38 cellular contexts compared by ENCODE assay signal in the genomic region with DNA sequence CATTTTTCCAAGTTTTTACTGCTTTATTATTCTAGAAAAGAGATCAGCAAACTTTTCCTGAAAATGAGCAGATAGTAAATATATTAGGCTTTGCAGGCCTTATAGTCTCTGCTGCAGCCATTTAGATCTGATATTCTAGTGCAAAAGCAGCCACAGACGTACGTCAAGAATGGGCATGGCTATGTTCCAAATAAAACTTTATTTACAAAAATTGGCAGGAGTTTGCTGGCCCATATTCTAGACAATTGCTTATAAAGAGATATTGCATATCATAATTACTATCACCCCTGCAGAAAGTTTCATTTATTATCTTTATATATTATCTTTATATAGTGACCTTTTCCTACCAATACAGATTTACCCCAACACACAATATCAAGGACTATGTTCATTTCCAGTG.
"Had no signal": no experiment of that assay in that cellular context is flagged by ENCODE, and none has a peak within 500 bp of the region (broad histone marks: within the 10 kb centered on the region; RNA-seq: fewer than 3 reads in every experiment).

No MANE protein-coding gene starts in this region.

- H3K4me3 ChIP-seq: adrenal gland, ascending aorta, body of pancreas, breast epithelium, cardiac muscle cell had no signal

- H3K36me3 Mint-ChIP-seq: activated naive CD4-positive, alpha-beta T cell treated with anti-CD3 and anti-CD28 coated beads, Interleukin-2, amount 10 ng/mL, durations not matched to agents 7 days and 5 days; activated naive CD4-positive, alpha-beta T cell treated with anti-CD3 and anti-CD28 coated beads, Interleukin-2, amount 50 U/mL, for 24 hours; activated naive CD4-positive, alpha-beta T cell treated with anti-CD3 and anti-CD28 coated beads, Interleukin-2, amount 50 U/mL, for 72 hours; activated naive CD8-positive, alpha-beta T cell treated with anti-CD3 and anti-CD28 coated beads for 36 hours; activated naive CD8-positive, alpha-beta T cell treated with anti-CD3 and anti-CD28 coated beads, Interleukin-2, amount 10 ng/mL, durations not matched to agents 7 days and 5 days had no signal

- H3K27ac Mint-ChIP-seq: activated naive CD4-positive, alpha-beta T cell treated with anti-CD3 and anti-CD28 coated beads for 36 hours; activated naive CD4-positive, alpha-beta T cell treated with anti-CD3 and anti-CD28 coated beads, Interleukin-2, amount 10 ng/mL, durations not matched to agents 7 days and 5 days; activated naive CD4-positive, alpha-beta T cell treated with anti-CD3 and anti-CD28 coated beads, Interleukin-2, amount 50 U/mL, for 24 hours; activated naive CD4-positive, alpha-beta T cell treated with anti-CD3 and anti-CD28 coated beads, Interleukin-2, amount 50 U/mL, for 72 hours; activated naive CD8-positive, alpha-beta T cell; activated naive CD8-positive, alpha-beta T cell treated with anti-CD3 and anti-CD28 coated beads for 36 hours; activated naive CD8-positive, alpha-beta T cell treated with anti-CD3 and anti-CD28 coated beads, Interleukin-2, amount 10 ng/mL, durations not matched to agents 7 days and 5 days; activated naive CD8-positive, alpha-beta T cell treated with anti-CD3 and anti-CD28 coated beads, Interleukin-2, amount 50 U/mL, for 24 hours; activated T-cell treated with anti-CD3 and anti-CD28 coated beads, Interleukin-2, amount 50 U/mL, for 24 hours; activated T-helper 1 cell treated with anti-CD3 and anti-CD28 coated beads, Interleukin-12 subunit alpha, Interleukin-12 subunit beta, Interleukin-2, Interleukin-4 antibody, amounts not matched to agents 30 ng/mL and 10 ng/mL and 1 ng/mL, durations not matched to agents 14 hours and 24 hours and 36 hours; activated T-helper 17 cell treated with anti-CD3 and anti-CD28 coated beads, Interleukin-2, amount 50 U/mL, for 72 hours; activated T-helper 2 cell treated with anti-CD3 and anti-CD28 coated beads, Interferon-gamma antibody, Interleukin-2, Interleukin-4, amounts not matched to agents 10 μg/mL and 5 μg/mL and 100 μg/mL, durations not matched to agents 14 hours and 24 hours and 36 hours; brain had no signal

- H3K9me3 Mint-ChIP-seq: activated naive CD4-positive, alpha-beta T cell treated with anti-CD3 and anti-CD28 coated beads for 36 hours; activated naive CD4-positive, alpha-beta T cell treated with anti-CD3 and anti-CD28 coated beads, Interleukin-2, amount 10 ng/mL, durations not matched to agents 7 days and 5 days; activated naive CD4-positive, alpha-beta T cell treated with anti-CD3 and anti-CD28 coated beads, Interleukin-2, amount 50 U/mL, for 24 hours; activated naive CD4-positive, alpha-beta T cell treated with anti-CD3 and anti-CD28 coated beads, Interleukin-2, amount 50 U/mL, for 72 hours; activated naive CD8-positive, alpha-beta T cell treated with anti-CD3 and anti-CD28 coated beads for 36 hours; activated naive CD8-positive, alpha-beta T cell treated with anti-CD3 and anti-CD28 coated beads, Interleukin-2, amount 10 ng/mL, durations not matched to agents 7 days and 5 days; activated naive CD8-positive, alpha-beta T cell treated with anti-CD3 and anti-CD28 coated beads, Interleukin-2, amount 50 U/mL, for 24 hours; activated T-cell treated with anti-CD3 and anti-CD28 coated beads, Interleukin-2, amount 50 U/mL, for 24 hours; activated T-cell treated with anti-CD3 and anti-CD28 coated beads, Interleukin-2, amount 50 U/mL, for 4 hours; activated T-helper 1 cell treated with anti-CD3 and anti-CD28 coated beads, Interleukin-12 subunit alpha, Interleukin-12 subunit beta, Interleukin-2, Interleukin-4 antibody, amounts not matched to agents 30 ng/mL and 10 ng/mL and 1 ng/mL, durations not matched to agents 14 hours and 24 hours and 36 hours; activated T-helper 17 cell treated with anti-CD3 and anti-CD28 coated beads, Interleukin-2, amount 50 U/mL, for 72 hours; activated T-helper 2 cell treated with anti-CD3 and anti-CD28 coated beads, Interferon-gamma antibody, Interleukin-2, Interleukin-4, amounts not matched to agents 10 μg/mL and 5 μg/mL and 100 μg/mL, durations not matched to agents 14 hours and 24 hours and 36 hours; brain; central memory CD8-positive, alpha-beta T cell had no signal

- H3K4me1 ChIP-seq: body of pancreas, breast epithelium had no signal

- H3K4me3 Mint-ChIP-seq: activated naive CD4-positive, alpha-beta T cell treated with anti-CD3 and anti-CD28 coated beads for 36 hours; activated naive CD4-positive, alpha-beta T cell treated with anti-CD3 and anti-CD28 coated beads, Interleukin-2, amount 10 ng/mL, durations not matched to agents 7 days and 5 days; activated naive CD4-positive, alpha-beta T cell treated with anti-CD3 and anti-CD28 coated beads, Interleukin-2, amount 50 U/mL, for 24 hours; activated naive CD8-positive, alpha-beta T cell; activated naive CD8-positive, alpha-beta T cell treated with anti-CD3 and anti-CD28 coated beads for 36 hours; activated naive CD8-positive, alpha-beta T cell treated with anti-CD3 and anti-CD28 coated beads, Interleukin-2, amount 10 ng/mL, durations not matched to agents 7 days and 5 days; activated naive CD8-positive, alpha-beta T cell treated with anti-CD3 and anti-CD28 coated beads, Interleukin-2, amount 50 U/mL, for 24 hours; activated T-cell treated with anti-CD3 and anti-CD28 coated beads, Interleukin-2, amount 50 U/mL, for 24 hours; activated T-cell treated with anti-CD3 and anti-CD28 coated beads, Interleukin-2, amount 50 U/mL, for 4 hours; activated T-helper 1 cell treated with anti-CD3 and anti-CD28 coated beads, Interleukin-12 subunit alpha, Interleukin-12 subunit beta, Interleukin-2, Interleukin-4 antibody, amounts not matched to agents 30 ng/mL and 10 ng/mL and 1 ng/mL, durations not matched to agents 14 hours and 24 hours and 36 hours; activated T-helper 17 cell treated with anti-CD3 and anti-CD28 coated beads, Interleukin-2, amount 50 U/mL, for 72 hours; brain; central memory CD8-positive, alpha-beta T cell had no signal

- DNase-seq: activated effector memory CD4-positive, alpha-beta T cell treated with anti-CD3 and anti-CD28 coated beads, Interleukin-2, amount 50 U/mL, for 16 hours; activated effector memory CD4-positive, alpha-beta T cell treated with Interleukin-2 at 50 U/mL for 16 hours; activated gamma-delta T cell; activated gamma-delta T cell treated with Interleukin-2 at 50 U/mL for 16 hours; activated naive CD4-positive, alpha-beta T cell; activated naive CD4-positive, alpha-beta T cell treated with anti-CD3 and anti-CD28 coated beads for 36 hours; activated naive CD4-positive, alpha-beta T cell treated with anti-CD3 and anti-CD28 coated beads, Interleukin-2, amount 10 ng/mL, durations not matched to agents 7 days and 5 days; activated naive CD4-positive, alpha-beta T cell treated with anti-CD3 and anti-CD28 coated beads, Interleukin-2, amount 50 U/mL, for 16 hours; activated naive CD4-positive, alpha-beta T cell treated with Interleukin-2 at 50 U/mL for 16 hours; activated naive CD8-positive, alpha-beta T cell treated with anti-CD3 and anti-CD28 coated beads for 36 hours; activated naive CD8-positive, alpha-beta T cell treated with anti-CD3 and anti-CD28 coated beads, Interleukin-2, amount 10 ng/mL, durations not matched to agents 7 days and 5 days; activated naive CD8-positive, alpha-beta T cell treated with anti-CD3 and anti-CD28 coated beads, Interleukin-2, amount 50 U/mL, for 24 hours; activated T-cell treated with anti-CD3 and anti-CD28 coated beads, Interleukin-2, amount 50 U/mL, for 24 hours; activated T-cell treated with anti-CD3 and anti-CD28 coated beads, Interleukin-2, amount 50 U/mL, for 4 hours; activated T-cell treated with anti-CD3 and anti-CD28 coated beads, Interleukin-2, amount 50 U/mL, for 48 hours; adrenal gland; amniotic stem cell; amygdala; anterior cingulate cortex; aorta; body of pancreas; brain microvascular endothelial cell; caudate nucleus; central memory CD4-positive, alpha-beta T cell; cerebellar nuclear complex had no signal

- H3K36me3 ChIP-seq: adrenal gland, ascending aorta, brain microvascular endothelial cell, cardiac muscle cell had no signal

- H3K27me3 Mint-ChIP-seq: activated naive CD4-positive, alpha-beta T cell treated with anti-CD3 and anti-CD28 coated beads, Interleukin-2, amount 10 ng/mL, durations not matched to agents 7 days and 5 days; activated naive CD4-positive, alpha-beta T cell treated with anti-CD3 and anti-CD28 coated beads, Interleukin-2, amount 50 U/mL, for 24 hours; activated naive CD8-positive, alpha-beta T cell; activated naive CD8-positive, alpha-beta T cell treated with anti-CD3 and anti-CD28 coated beads for 36 hours; activated naive CD8-positive, alpha-beta T cell treated with anti-CD3 and anti-CD28 coated beads, Interleukin-2, amount 10 ng/mL, durations not matched to agents 7 days and 5 days; activated naive CD8-positive, alpha-beta T cell treated with anti-CD3 and anti-CD28 coated beads, Interleukin-2, amount 50 U/mL, for 24 hours; activated T-cell treated with anti-CD3 and anti-CD28 coated beads, Interleukin-2, amount 50 U/mL, for 24 hours; activated T-helper 17 cell treated with anti-CD3 and anti-CD28 coated beads, Interleukin-2, amount 50 U/mL, for 72 hours; brain; central memory CD8-positive, alpha-beta T cell had no signal

- H3K27me3 ChIP-seq: adrenal gland, ascending aorta, body of pancreas, brain microvascular endothelial cell, breast epithelium, cardiac muscle cell had no signal

- FAIRE-seq: astrocyte, bronchial epithelial cell had no signal

- H3K9me3 ChIP-seq: adrenal gland, ascending aorta, body of pancreas, breast epithelium had no signal

- ATAC-seq: activated naive CD8-positive, alpha-beta T cell treated with anti-CD3 and anti-CD28 coated beads, Interleukin-2, amount 50 U/mL, for 24 hours; activated T-helper 17 cell treated with anti-CD3 and anti-CD28 coated beads, Interleukin-2, amount 50 U/mL, for 72 hours; body of pancreas had no signal

- H3K27ac ChIP-seq: adrenal gland, ascending aorta, body of pancreas, brain microvascular endothelial cell, breast epithelium, cardiac muscle cell had no signal
